ENCODE assay signal across 18 cellular contexts in genomic region chr3:23646201-23646955, GRCh38.
DNase-seq lines count a peak whose midpoint lies in the region; ATAC-seq, FAIRE-seq and TF ChIP-seq lines count a peak whose summit lies in the region.
"Had no signal": no experiment of that assay in that cellular context is flagged by ENCODE, and none has a peak within 500 bp of the region (broad histone marks: within the 10 kb centered on the region; RNA-seq: fewer than 3 reads in every experiment).

No MANE protein-coding gene starts in this region.

- in situ Hi-C loops in Panc1 (cut with HindIII; ENCODE audit: low pct_unique_long_range_greater_than_20kb, low sequenced_read_pairs), result no loop called here

- TF ChIP-seq CTCF in Panc1 (IDR thresholded peaks at IDR 0.05) (no peak), esophagus muscularis mucosa (IDR thresholded peaks at IDR 0.05) (no peak)

- peaks cover 43% of the 10 kb centered on the region for H3K4me1 ChIP-seq in HUES48 (ENCODE audit: control insufficient read depth, insufficient read depth, low read length)
- H3K4me1 ChIP-seq in Panc1 (ENCODE audit: control insufficient read depth, insufficient read depth, low read length), result peaks cover 21% of the 10 kb centered on the region
- H3K4me1 ChIP-seq in esophagus muscularis mucosa, result no peaks in the 10 kb centered on the region
- peaks cover 5 to 18% of the 10 kb centered on the region in 2 donors for H3K4me1 ChIP-seq in small intestine (ENCODE audit: control insufficient read depth in 2 of 2, insufficient read depth in 1 of 2, low read depth in 1 of 2, low read length in 1 of 2)

- WGBS in esophagus muscularis mucosa, result 82% methylated on average over 8 of the region's 8 CpGs
- WGBS in small intestine, 3 donors, result 22 to 53% (median 31%) methylated on average over 8 of the region's 8 CpGs

- no peaks in the 10 kb centered on the region for H3K9me3 ChIP-seq in HUES48 (ENCODE audit: control insufficient read depth, insufficient read depth, low read length)
- H3K9me3 ChIP-seq in Panc1 (ENCODE audit: control insufficient read depth, insufficient read depth, low read depth, low read length), result no peaks in the 10 kb centered on the region
- no peaks in the 10 kb centered on the region for H3K9me3 ChIP-seq in esophagus muscularis mucosa
- H3K9me3 ChIP-seq in small intestine (ENCODE audit: control insufficient read depth, low read depth), result no peaks in the 10 kb centered on the region
- no peaks in the 10 kb centered on the region for H3K9me3 ChIP-seq in MG63

- no peak for TF ChIP-seq EP300 in esophagus muscularis mucosa (IDR thresholded peaks at IDR 0.05)

- peak overlapping the region; percentile 19; the same call in 1 of the 2 replicates for H3K9ac ChIP-seq in HUES48 (ENCODE audit: low read depth, low read length)
- H3K9ac ChIP-seq: BLaER1 treated with 17β-estradiol and CSF1 and Interleukin-3, amounts not matched to agents 10 nM and 100 nM had no signal

- no peak for TF ChIP-seq POLR2A in esophagus muscularis mucosa (IDR thresholded peaks at IDR 0.05; ENCODE audit: low read depth)

- no peaks in the 10 kb centered on the region for H3K27me3 ChIP-seq in HUES48 (ENCODE audit: control insufficient read depth, insufficient read depth, low read length)
- no peaks in the 10 kb centered on the region for H3K27me3 ChIP-seq in Panc1 (ENCODE audit: control insufficient read depth, insufficient read depth, low read length)
- no peaks in the 10 kb centered on the region for H3K27me3 ChIP-seq in esophagus muscularis mucosa
- H3K27me3 ChIP-seq in small intestine (ENCODE audit: control insufficient read depth in 2 of 2, insufficient read depth in 2 of 2, low read length in 2 of 2), result no peaks in the 10 kb centered on the region
- no peaks in the 10 kb centered on the region for H3K27me3 ChIP-seq in MG63
- H3K27me3 ChIP-seq: BLaER1 treated with 17β-estradiol and CSF1 and Interleukin-3, amounts not matched to agents 10 nM and 100 nM had no signal

- no peak overlapping the region for H3K27ac ChIP-seq in HUES48 (ENCODE audit: low read depth, low read length)
- H3K27ac ChIP-seq in Panc1 (ENCODE audit: low read length), result peak overlapping the region; percentile 39; the same call in 1 of the 2 replicates
- H3K27ac ChIP-seq in esophagus muscularis mucosa (replicated peaks in 1 of 4), result no peak overlapping the region
- H3K27ac ChIP-seq in small intestine (ENCODE audit: low read depth in 1 of 2, low read length in 1 of 2), result peak overlapping the region in 1 of 2 donors; percentile 14
- H3K27ac ChIP-seq: BLaER1 treated with 17β-estradiol and CSF1 and Interleukin-3, amounts not matched to agents 10 nM and 100 nM had no signal

- no TSS peak for BruUV-seq in Panc1 (replicated peaks; lab: Mats Ljungman, UMichigan)

- DNase-seq in Panc1 (ENCODE audit: low read depth, low spot score), result no peak
- peak; percentile 68 for DNase-seq in esophagus muscularis mucosa (ENCODE audit: extremely low spot score)
- peak; percentile 80 for DNase-seq in small intestine
- no peak for DNase-seq in midbrain (lab: John Stamatoyannopoulos, UW)
- no peak for DNase-seq in activated CD4-positive, alpha-beta T cell treated with anti-CD3 and anti-CD28 coated beads for 1 hour
- DNase-seq in MG63, result no peak
- DNase-seq: Calu3; CD8-positive, alpha-beta T cell; HCEC 1CT; NCI-H1417 treated with DMSO at 0.1 percent for 48 hours; NCI-H187 treated with DMSO at 0.1 percent for 48 hours; NCI-H2227 treated with DMSO at 0.1 percent for 48 hours; NCI-H524 had no signal

- CTCF ChIA-PET in Panc1 (lab: Charles Lee), result no interaction called here

- no peak for ATAC-seq in Panc1
- ATAC-seq: CD8-positive, alpha-beta T cell; GM12878; K562; Right ventricle myocardium inferior had no signal

- POLR2A ChIA-PET in Panc1 (lab: Charles Lee), result no interaction called here

- no peak for FAIRE-seq in small intestine (lab: Jason Lieb, UNC)
- FAIRE-seq: GM12878, K562 had no signal

- H3K36me3 ChIP-seq in HUES48 (ENCODE audit: control insufficient read depth, insufficient read depth, low read length), result no peaks in the 10 kb centered on the region
- H3K36me3 ChIP-seq in Panc1 (ENCODE audit: control insufficient read depth, insufficient read depth, low read length), result no peaks in the 10 kb centered on the region
- H3K36me3 ChIP-seq in esophagus muscularis mucosa, result no peaks in the 10 kb centered on the region
- H3K36me3 ChIP-seq in small intestine (ENCODE audit: control insufficient read depth in 2 of 2, insufficient read depth in 2 of 2, low read length in 2 of 2), result no peaks in the 10 kb centered on the region
- no peaks in the 10 kb centered on the region for H3K36me3 ChIP-seq in MG63
- H3K36me3 ChIP-seq: BLaER1 treated with 17β-estradiol and CSF1 and Interleukin-3, amounts not matched to agents 10 nM and 100 nM had no signal

- intact Hi-C loops in Panc1 (cut with micrococcal nuclease; ENCODE audit: unreplicated experiment) (no loop called here), esophagus muscularis mucosa (cut with DNase I) (no loop called here)

- H3K4me3 ChIP-seq in HUES48 (ENCODE audit: low read depth, low read length) (no peak overlapping the region), Panc1 (ENCODE audit: low read depth in 2 of 2, low read length in 2 of 2) (no peak overlapping the region), esophagus muscularis mucosa (no peak overlapping the region), small intestine (ENCODE audit: low read depth in 1 of 2, low read length in 2 of 2) (no peak overlapping the region), MG63 (no peak overlapping the region)
- H3K4me3 ChIP-seq: BLaER1 treated with 17β-estradiol and CSF1 and Interleukin-3, amounts not matched to agents 10 nM and 100 nM; GM12878; K562 had no signal

Comparison
In these comparisons a context has a peak if more than half of its experiments do, and no peak if none do; other contexts are left out.
1. DNase-seq: peak in esophagus muscularis mucosa (single experiment) and small intestine (single experiment); none in Panc1 (single experiment), midbrain (single experiment), activated CD4-positive, alpha-beta T cell treated with anti-CD3 and anti-CD28 coated beads for 1 hour (single experiment) and MG63 (single experiment).